ENCODE assay signal across 22 cellular contexts in genomic region chr10:2205406-2205805, GRCh38.
"Had no signal": no experiment of that assay in that cellular context is flagged by ENCODE, and none has a peak within 500 bp of the region (broad histone marks: within the 10 kb centered on the region; RNA-seq: fewer than 3 reads in every experiment).

No MANE protein-coding gene starts in this region.

- H3K27me3 ChIP-seq: pancreas, right lobe of liver, thyroid gland, upper lobe of right lung, uterus had no signal

- H3K36me3 Mint-ChIP-seq: stimulated activated effector memory CD8-positive, alpha-beta T cell treated with anti-CD3 and anti-CD28 coated beads, Interleukin-12 subunit alpha, Interleukin-12 subunit beta, amount 100 ng/mL, for 72 hours had no signal

- H3K36me3 ChIP-seq: pancreas, right lobe of liver, stomach, thyroid gland, upper lobe of right lung, uterus had no signal

- FAIRE-seq: colon, pancreas had no signal

- H3K4me3 Mint-ChIP-seq: naive thymus-derived CD4-positive, alpha-beta T cell; nephron; stimulated activated effector memory CD8-positive, alpha-beta T cell treated with anti-CD3 and anti-CD28 coated beads, Interleukin-12 subunit alpha, Interleukin-12 subunit beta, amount 100 ng/mL, for 72 hours had no signal

- H3K9me3 ChIP-seq: pancreas, right lobe of liver, stomach, thyroid gland, upper lobe of right lung, uterus had no signal

- H3K27ac Mint-ChIP-seq: naive thymus-derived CD4-positive, alpha-beta T cell; nephron; stimulated activated effector memory CD8-positive, alpha-beta T cell treated with anti-CD3 and anti-CD28 coated beads, Interleukin-12 subunit alpha, Interleukin-12 subunit beta, amount 100 ng/mL, for 72 hours had no signal

- H3K27ac ChIP-seq: dorsolateral prefrontal cortex, pancreas, right lobe of liver, stomach, thyroid gland, upper lobe of right lung, uterus had no signal

- H3K9me3 Mint-ChIP-seq: nephron; stimulated activated effector memory CD8-positive, alpha-beta T cell treated with anti-CD3 and anti-CD28 coated beads, Interleukin-12 subunit alpha, Interleukin-12 subunit beta, amount 100 ng/mL, for 72 hours had no signal

- H3K4me3 ChIP-seq: dorsolateral prefrontal cortex, lung, pancreas, right lobe of liver, stomach, thyroid gland, upper lobe of right lung, uterus had no signal

- H3K4me1 Mint-ChIP-seq: naive thymus-derived CD4-positive, alpha-beta T cell; nephron; stimulated activated effector memory CD8-positive, alpha-beta T cell treated with anti-CD3 and anti-CD28 coated beads, Interleukin-12 subunit alpha, Interleukin-12 subunit beta, amount 100 ng/mL, for 72 hours had no signal

- DNase-seq: dorsolateral prefrontal cortex; effector CD4-positive, alpha-beta T cell; hypothalamus; kidney; mesenchymal stem cell; midbrain; naive thymus-derived CD4-positive, alpha-beta T cell; occipital lobe; pancreas; right lobe of liver; stimulated activated CD4-positive, alpha-beta T cell treated with anti-CD3 and anti-CD28 coated beads, Interleukin-2, amount 100 ng/mL, for 24 hours; stimulated activated CD4-positive, alpha-beta T cell treated with anti-CD3 and anti-CD28 coated beads, Interleukin-4, amount 100 ng/mL, for 24 hours; stimulated activated naive CD4-positive, alpha-beta T cell treated with Interleukin-2 at 50 U/mL for 16 hours; stomach; thyroid gland; upper lobe of right lung; uterus had no signal

- ATAC-seq: left lobe of liver; naive thymus-derived CD4-positive, alpha-beta T cell; pancreas; right lobe of liver; stimulated activated effector memory CD8-positive, alpha-beta T cell treated with anti-CD3 and anti-CD28 coated beads, Interleukin-12 subunit alpha, Interleukin-12 subunit beta, amount 100 ng/mL, for 72 hours; upper lobe of right lung had no signal

- H3K4me1 ChIP-seq: pancreas, right lobe of liver, stomach, thyroid gland, upper lobe of right lung, uterus had no signal
